Comparison of ENCODE assay signal across 8 cellular contexts in genomic region chr16:380837-381787, GRCh38. TPM values are rescaled to one million over a fixed set of nuclear protein-coding genes. Genes with fewer than 3 reads are reported as not detected.
DNase-seq lines count a peak whose midpoint lies in the region; ATAC-seq and TF ChIP-seq lines count a peak whose summit lies in the region.

No MANE protein-coding gene starts in this region.

- H3K36me3 ChIP-seq in Karpas-422 (ENCODE audit: insufficient read depth, low read length): no peaks in the 10 kb centered on the region
- peaks cover 13 to 18% (median 17%) of the 10 kb centered on the region in 4 donors for H3K36me3 ChIP-seq in stomach

- peak overlapping the region; percentile 80 for H3K4me3 Mint-ChIP-seq in CD4-positive, alpha-beta T cell

- H3K9me2 ChIP-seq in Karpas-422 (replicated peaks; ENCODE audit: insufficient read depth, low read length): no peaks in the 10 kb centered on the region

- peaks cover 13% of the 10 kb centered on the region for H3K79me2 ChIP-seq in Karpas-422 (ENCODE audit: low read length)

- H3K4me1 ChIP-seq in Karpas-422 (ENCODE audit: low read length) (peaks cover 26% of the 10 kb centered on the region), stomach (peaks cover 42 to 59% (median 52%) of the 10 kb centered on the region in 4 donors)

- peak overlapping the region; percentile 98 for H3K27ac Mint-ChIP-seq in CD4-positive, alpha-beta T cell

- no peak overlapping the region for H2AFZ ChIP-seq in Karpas-422 (ENCODE audit: low read length)

- TF ChIP-seq CTCF in CD4-positive, alpha-beta T cell (IDR thresholded peaks at IDR 0.05): no peak
- TF ChIP-seq CTCF in astrocyte of the spinal cord (IDR thresholded peaks at IDR 0.05; ENCODE audit: low read depth, low read length) (no peak), stomach (IDR thresholded peaks at IDR 0.05) (no peak)

- in situ Hi-C loops in astrocyte of the spinal cord (cut with HindIII; ENCODE audit: low sequenced_read_pairs): no loop called here

- intact Hi-C loops in CD4-positive, alpha-beta T cell (cut with DNase I, micrococcal nuclease): loop anchor here in 1 of 2 experiments (1.0 to 5.0 kb wide), 2 partner anchors 11 to 146 kb away; partner anchors contain the start of genes CAPN15 and MRPL28
- intact Hi-C loops in stomach (cut with DNase I; ENCODE audit: low total_unique reads): no loop called here

- 1 to 7% (median 2%) methylated on average over 17 to 82 of the region's 83 CpGs for WGBS in stomach, 5 donors

- H3K4me1 Mint-ChIP-seq in CD4-positive, alpha-beta T cell (ENCODE audit: low read depth): peaks cover 26% of the 10 kb centered on the region

- peak overlapping the region; percentile 64 for H3K27ac ChIP-seq in CD4-positive, alpha-beta T cell (ENCODE audit: low read depth, low read length)
- H3K27ac ChIP-seq in Karpas-422 (ENCODE audit: low read length) (no peak overlapping the region; the same call in 1 of the 2 replicates), stomach (peak overlapping the region; percentile 82 to 97 (median 89))

- peak in 2 of 10 experiments; percentile 27 to 35 for DNase-seq in CD4-positive, alpha-beta T cell
- peak; percentile 66 for DNase-seq in Karpas-422
- no peak for DNase-seq in astrocyte of the spinal cord (ENCODE audit: low read depth, low spot score)
- DNase-seq in kidney tubule cell (ENCODE audit: low spot score): peak; percentile 28
- DNase-seq in stomach: no peak
- DNase-seq in islet precursor cell: no peak

- H3K36me3 Mint-ChIP-seq in CD4-positive, alpha-beta T cell (ENCODE audit: low read depth): peaks cover 20% of the 10 kb centered on the region

- peak; percentile 35 for ATAC-seq in CD4-positive, alpha-beta T cell (ENCODE audit: poor library complexity)
- ATAC-seq in GM19463 (IDR thresholded peaks at IDR 0.05; ENCODE audit: unreplicated experiment) (peak; percentile 22), HG02973 (IDR thresholded peaks at IDR 0.05; ENCODE audit: unreplicated experiment) (no peak)

- peak overlapping the region; percentile 91 for H3K9ac ChIP-seq in Karpas-422 (ENCODE audit: low read length)

- peak overlapping the region; percentile 95 for H3K4me3 ChIP-seq in Karpas-422 (ENCODE audit: low read length)
- H3K4me3 ChIP-seq in astrocyte of the spinal cord (ENCODE audit: low read depth, low read length): peak overlapping the region; percentile 68
- peak overlapping the region; percentile 69 to 99 (median 92) for H3K4me3 ChIP-seq in stomach

- no peak for TF ChIP-seq EP300 in stomach (IDR thresholded peaks at IDR 0.05)

- H3K9me3 ChIP-seq in CD4-positive, alpha-beta T cell (ENCODE audit: control insufficient read depth, low read length): no peaks in the 10 kb centered on the region
- H3K9me3 ChIP-seq in Karpas-422 (ENCODE audit: low read length) (no peaks in the 10 kb centered on the region), stomach (no peaks in the 10 kb centered on the region)

- CTCF ChIA-PET in CD4-positive, alpha-beta T cell (lab: Charles Lee): no interaction called here

- H3K4me2 ChIP-seq in Karpas-422 (ENCODE audit: low read depth, low read length, poor library complexity, severe bottlenecking): peak overlapping the region; percentile 91

- no peak for TF ChIP-seq POLR2A in stomach (IDR thresholded peaks at IDR 0.05)

- H4K20me1 ChIP-seq in Karpas-422 (ENCODE audit: insufficient read depth, low read depth, low read length): no peaks in the 10 kb centered on the region; the same call in 1 of the 2 replicates

- POLR2A ChIA-PET in CD4-positive, alpha-beta T cell (lab: Charles Lee): interaction anchor here (1.0 to 5.9 kb wide), 7 partner anchors 10 to 274 kb away, joined by 3 to 60 read pairs (median 11); partner anchors contain the start of genes AXIN1, DECR2, MRPL28 and RAB11FIP3

- no peaks in the 10 kb centered on the region for H3K27me3 ChIP-seq in CD4-positive, alpha-beta T cell (ENCODE audit: control insufficient read depth, insufficient read depth, low read length)
- H3K27me3 ChIP-seq in Karpas-422 (ENCODE audit: low read length): no peaks in the 10 kb centered on the region
- H3K27me3 ChIP-seq in stomach: no peaks in the 10 kb centered on the region

- no peaks in the 10 kb centered on the region for H3K9me3 Mint-ChIP-seq in CD4-positive, alpha-beta T cell

- H3K27me3 Mint-ChIP-seq in CD4-positive, alpha-beta T cell: no peaks in the 10 kb centered on the region

RNA-seq across cellular contexts. Expression of gene PGAP6, which starts 0.7 kb away (rescaled TPM):
- total RNA-seq in CD4-positive, alpha-beta T cell: 10 to 100 TPM; 59.7 to 63.7 TPM
- total RNA-seq in Karpas-422 (2014; rRNA removed; shearing (Covaris generic); ENCODE audit: low replicate concordance): 50.0 and 58.1 TPM in 2 replicates
- total RNA-seq in stomach: 100 to 1,000 TPM in 4 of 5 donors, 10 to 100 TPM in 1; 20.7 to 364 (median 162) TPM
- polyA plus RNA-seq in stomach: 10 to 100 TPM; 27.7 to 54.4 (median 33.9) TPM

RNA-seq across cellular contexts. Expression of gene MRPL28, which starts 10.8 kb away (rescaled TPM):
- 10 to 100 TPM; 19.6 to 19.7 TPM for total RNA-seq in CD4-positive, alpha-beta T cell
- 38.1 and 103 TPM in 2 replicates for total RNA-seq in Karpas-422 (2014; rRNA removed; shearing (Covaris generic); ENCODE audit: low replicate concordance)
- 100 to 1,000 TPM in 1 of 5 donors, 10 to 100 TPM in 3, 1 to 10 TPM in 1; 9.9 to 106 (median 30.7) TPM for total RNA-seq in stomach
- 100 to 1,000 TPM in 1 of 3 donors, 10 to 100 TPM in 2; 78.8 to 100 (median 83.4) TPM for polyA plus RNA-seq in stomach

RNA-seq across cellular contexts. Expression of gene NME4, which starts 15.9 kb away (rescaled TPM):
- total RNA-seq in CD4-positive, alpha-beta T cell: 10 to 100 TPM; 31.2 to 32.6 TPM
- 102 and 190 TPM in 2 replicates for total RNA-seq in Karpas-422 (2014; rRNA removed; shearing (Covaris generic); ENCODE audit: low replicate concordance)
- 100 to 1,000 TPM in 1 of 5 donors, 10 to 100 TPM in 4; 23.3 to 187 (median 49.0) TPM for total RNA-seq in stomach
- 10 to 100 TPM; 84.0 to 97.7 (median 95.6) TPM for polyA plus RNA-seq in stomach

RNA-seq across cellular contexts. Expression of gene DECR2, which starts 20.6 kb away (rescaled TPM):
- 1 to 10 TPM; 5.7 to 7.0 TPM for total RNA-seq in CD4-positive, alpha-beta T cell
- total RNA-seq in Karpas-422 (2014; rRNA removed; shearing (Covaris generic); ENCODE audit: low replicate concordance): 5.3 and 10.4 TPM in 2 replicates
- total RNA-seq in stomach: 100 to 1,000 TPM in 1 of 5 donors, 10 to 100 TPM in 2, 1 to 10 TPM in 2; 5.8 to 149 (median 12.5) TPM
- 10 to 100 TPM; 20.8 to 24.5 (median 22.6) TPM for polyA plus RNA-seq in stomach

RNA-seq across cellular contexts. Expression of gene AXIN1, which starts 28.6 kb away (rescaled TPM):
- 10 to 100 TPM; 24.7 to 26.3 TPM for total RNA-seq in CD4-positive, alpha-beta T cell
- 14.6 and 46.4 TPM in 2 replicates for total RNA-seq in Karpas-422 (2014; rRNA removed; shearing (Covaris generic); ENCODE audit: low replicate concordance)
- total RNA-seq in stomach: 10 to 100 TPM; 11.7 to 69.2 (median 17.0) TPM
- 10 to 100 TPM; 13.3 to 19.1 (median 17.9) TPM for polyA plus RNA-seq in stomach

Comparison
In these comparisons a context has a peak if more than half of its experiments do, and no peak if none do; other contexts are left out.
1. DNase-seq: peak in Karpas-422 (single experiment) and kidney tubule cell (single experiment); none in astrocyte of the spinal cord (single experiment), stomach (single experiment) and islet precursor cell (single experiment).
2. Peak in every context shown above with its lines, with median percentiles within 50 percentile points of each other: H3K4me3 ChIP-seq.